ENCODE assay signal across 8 cellular contexts in the genomic region with DNA sequence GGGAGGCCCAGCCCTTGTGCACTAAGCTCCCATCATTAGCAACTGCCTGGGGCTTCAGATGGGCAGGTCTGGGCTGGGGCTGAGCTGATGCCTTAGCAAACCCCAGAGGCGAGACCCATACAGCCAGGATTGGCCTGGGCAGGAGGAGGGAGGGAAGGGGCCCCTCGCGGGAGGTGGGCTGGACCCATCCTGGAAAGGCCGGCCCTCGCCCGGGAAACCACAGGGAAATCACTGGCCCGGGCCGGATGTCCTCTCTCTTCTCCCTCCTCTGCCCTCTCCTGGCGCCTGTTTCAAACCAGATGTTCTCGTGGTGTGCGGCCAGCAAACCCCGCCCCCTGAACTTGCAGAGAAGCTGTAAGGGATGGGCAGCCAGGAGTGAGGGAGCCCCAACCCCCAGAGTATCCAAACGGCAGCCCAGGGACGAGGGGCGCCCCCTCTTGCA. TPM values are rescaled to one million over a fixed set of nuclear protein-coding genes. Genes with fewer than 3 reads are reported as not detected.
DNase-seq lines count a peak whose midpoint lies in the region; ATAC-seq and TF ChIP-seq lines count a peak whose summit lies in the region.

No MANE protein-coding gene starts in this region.

- intact Hi-C loops in gastrocnemius medialis (cut with DNase I; ENCODE audit: low total_unique reads): no loop called here

- TF ChIP-seq CTCF in hepatocyte (IDR thresholded peaks at IDR 0.05; ENCODE audit: poor library complexity): no peak
- TF ChIP-seq CTCF in suprapubic skin (IDR thresholded peaks at IDR 0.05): no peak
- TF ChIP-seq CTCF in gastrocnemius medialis (IDR thresholded peaks at IDR 0.05 in 4 of 5, conservative IDR thresholded peaks at IDR 0.05 in 1 of 5): no peak

- H3K79me2 ChIP-seq in hepatocyte: no peaks in the 10 kb centered on the region

- H3K27ac ChIP-seq in hepatocyte (peak overlapping the region; percentile 65), suprapubic skin (no peak overlapping the region), gastrocnemius medialis (no peak overlapping the region)

- H3K36me3 ChIP-seq in hepatocyte (replicated peaks; ENCODE audit: insufficient read depth, low read depth): no peaks in the 10 kb centered on the region
- H3K36me3 ChIP-seq in suprapubic skin: no peaks in the 10 kb centered on the region
- H3K36me3 ChIP-seq in gastrocnemius medialis: no peaks in the 10 kb centered on the region

- H3K9me2 ChIP-seq in hepatocyte (replicated peaks; ENCODE audit: insufficient read depth): no peaks in the 10 kb centered on the region

- peak overlapping the region; percentile 17 for H2AFZ ChIP-seq in hepatocyte

- TF ChIP-seq POLR2A in suprapubic skin (IDR thresholded peaks at IDR 0.05) (no peak), gastrocnemius medialis (IDR thresholded peaks at IDR 0.05) (no peak)

- H3K4me1 ChIP-seq in hepatocyte (ENCODE audit: insufficient read depth): peaks cover 5% of the 10 kb centered on the region
- peaks cover 14% of the 10 kb centered on the region for H3K4me1 ChIP-seq in suprapubic skin
- no peaks in the 10 kb centered on the region for H3K4me1 ChIP-seq in gastrocnemius medialis

- no peaks in the 10 kb centered on the region for H3K9me3 ChIP-seq in hepatocyte (ENCODE audit: low read depth)
- no peaks in the 10 kb centered on the region for H3K9me3 ChIP-seq in suprapubic skin
- H3K9me3 ChIP-seq in gastrocnemius medialis: no peaks in the 10 kb centered on the region

- ATAC-seq in gastrocnemius medialis: no peak

- H3K27me3 ChIP-seq in hepatocyte (no peaks in the 10 kb centered on the region), suprapubic skin (no peaks in the 10 kb centered on the region), gastrocnemius medialis (no peaks in the 10 kb centered on the region)

- no peaks in the 10 kb centered on the region for H4K20me1 ChIP-seq in hepatocyte (ENCODE audit: insufficient read depth, poor library complexity, severe bottlenecking)

- H3K4me3 ChIP-seq in hepatocyte (no peak overlapping the region), suprapubic skin (no peak overlapping the region), gastrocnemius medialis (no peak overlapping the region)

- in situ Hi-C loops in gastrocnemius medialis (cut with MboI; ENCODE audit: low sequenced_read_pairs in 4 of 4): no loop called here

- TF ChIP-seq EP300 in suprapubic skin (IDR thresholded peaks at IDR 0.05): no peak

- WGBS in hepatocyte (ENCODE audit: low lambda C conversion rate, missing lambda C conversion rate): 37% methylated on average over 13 of the region's 15 CpGs
- WGBS in suprapubic skin: 13% methylated on average over 10 of the region's 15 CpGs

- DNase-seq in DMS53 (lab: John Stamatoyannopoulos, UW) (peak; percentile 23), DMS53 treated with DMSO at 0.1 percent for 48 hours (lab: John Stamatoyannopoulos, UW; ENCODE audit: unreplicated experiment) (no peak), UCSD-AML1 (lab: John Stamatoyannopoulos, UW; ENCODE audit: unreplicated experiment) (peak; percentile 24), hepatocyte (ENCODE audit: low spot score) (peak; percentile 82), suprapubic skin (ENCODE audit: low spot score in 2 of 2) (peak; percentile 70 to 85), globus pallidus (ENCODE audit: low spot score) (no peak), gastrocnemius medialis (no peak)
- no peak for DNase-seq in stimulated activated CD4-positive, alpha-beta T cell treated with anti-CD3 and anti-CD28 coated beads, Interleukin-1b, Interleukin-23, amount 100 ng/mL, for 48 hours

- H3K4me2 ChIP-seq in hepatocyte: peak overlapping the region; percentile 50

RNA-seq across cellular contexts. Expression of gene TMEM255B, which starts 43.1 kb away (rescaled TPM):
- total RNA-seq in hepatocyte (0.10 and 1.5 TPM in 2 replicates), suprapubic skin (1 to 10 TPM in 2 of 4 donors, under 1 TPM in 2; 0.26 to 3.8 (median 1.7) TPM), gastrocnemius medialis (1 to 10 TPM in 1 of 4 donors, under 1 TPM in 3; 0.36 to 1.8 (median 0.59) TPM)
- polyA plus RNA-seq in hepatocyte: 4.0 and 6.3 TPM in 2 replicates

Comparison
In these comparisons a context has a peak if more than half of its experiments do, and no peak if none do; other contexts are left out.
1. DNase-seq: peak in DMS53 (single experiment), UCSD-AML1 (single experiment), hepatocyte (single experiment) and suprapubic skin (2 of 2); none in DMS53 treated with DMSO at 0.1 percent for 48 hours (single experiment), globus pallidus (single experiment), gastrocnemius medialis (0 of 2) and stimulated activated CD4-positive, alpha-beta T cell treated with anti-CD3 and anti-CD28 coated beads, Interleukin-1b, Interleukin-23, amount 100 ng/mL, for 48 hours (single experiment).